ENCODE assay signal across 17 cellular contexts in the genomic region with DNA sequence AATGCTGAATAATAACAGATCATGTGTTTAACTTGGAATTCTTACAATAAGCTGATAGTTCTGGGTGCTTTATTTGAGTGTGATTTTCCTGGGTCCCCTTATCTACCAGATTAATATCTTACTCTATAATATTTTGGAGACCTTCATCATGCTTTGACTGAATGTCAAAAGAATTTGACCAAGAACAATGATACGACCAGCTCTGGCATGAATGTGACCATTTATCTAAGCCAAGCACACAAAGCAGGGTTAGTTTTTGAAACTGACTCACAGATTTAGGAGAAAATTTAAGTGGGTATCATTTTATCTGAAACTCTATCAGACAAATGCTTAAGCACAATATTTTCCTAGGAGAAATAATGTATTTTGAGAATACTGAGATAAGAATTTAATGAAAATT.
"Had no signal": no experiment of that assay in that cellular context is flagged by ENCODE, and none has a peak within 500 bp of the region (broad histone marks: within the 10 kb centered on the region; RNA-seq: fewer than 3 reads in every experiment).

No MANE protein-coding gene starts in this region.

- H3K36me3 ChIP-seq: colonic mucosa, esophagus muscularis mucosa, heart right ventricle, neutrophil, right lobe of liver, stomach, thoracic aorta, transverse colon had no signal

- DNase-seq: colonic mucosa; dermis blood vessel endothelial cell; heart right ventricle; hypothalamus; kidney glomerular epithelial cell; mucosa of descending colon; naive thymus-derived CD8-positive, alpha-beta T cell; psoas muscle; retina; right lobe of liver; stimulated activated naive CD4-positive, alpha-beta T cell; stomach; substantia nigra; transverse colon had no signal

- H3K9me3 ChIP-seq: colonic mucosa, esophagus muscularis mucosa, heart right ventricle, mucosa of descending colon, neutrophil, psoas muscle, right lobe of liver, stomach, thoracic aorta, transverse colon had no signal

- H3K27ac ChIP-seq: colonic mucosa, esophagus muscularis mucosa, heart right ventricle, neutrophil, psoas muscle, right lobe of liver, stomach, thoracic aorta, transverse colon had no signal

- ATAC-seq: heart right ventricle; mucosa of descending colon; naive thymus-derived CD8-positive, alpha-beta T cell; psoas muscle; right lobe of liver had no signal

- H3K4me1 ChIP-seq: colonic mucosa, esophagus muscularis mucosa, right lobe of liver, stomach, transverse colon had no signal

- H3K4me3 ChIP-seq: colonic mucosa, esophagus muscularis mucosa, heart right ventricle, mucosa of descending colon, psoas muscle, right lobe of liver, stomach, thoracic aorta, transverse colon had no signal

- H3K27me3 ChIP-seq: colonic mucosa, esophagus muscularis mucosa, heart right ventricle, neutrophil, right lobe of liver, stomach, transverse colon had no signal
